20 cellular contexts compared by ENCODE assay signal in the genomic region with DNA sequence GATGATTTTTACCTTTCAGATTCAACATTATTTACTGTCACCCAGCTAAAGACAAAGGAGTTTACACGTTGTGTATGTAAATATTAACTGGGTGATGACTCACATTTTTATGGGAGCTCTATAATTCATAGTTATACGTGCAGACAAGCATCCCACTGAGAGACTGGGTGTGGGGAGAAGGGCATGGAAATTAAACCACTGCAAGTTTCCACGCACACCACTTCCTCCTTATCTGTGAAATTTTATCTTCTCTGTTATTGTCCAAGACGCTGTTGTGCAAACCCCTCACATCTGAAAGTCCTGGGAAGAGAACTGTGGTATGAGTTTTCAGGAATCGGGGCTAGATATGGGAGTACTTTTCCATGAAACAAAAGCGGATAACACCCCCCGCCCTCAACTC. TPM values are rescaled to one million over a fixed set of nuclear protein-coding genes. Genes with fewer than 3 reads are reported as not detected.
DNase-seq lines count a peak whose midpoint lies in the region; ATAC-seq and TF ChIP-seq lines count a peak whose summit lies in the region.
"Had no signal": no experiment of that assay in that cellular context is flagged by ENCODE, and none has a peak within 500 bp of the region (broad histone marks: within the 10 kb centered on the region; RNA-seq: fewer than 3 reads in every experiment).

No MANE protein-coding gene starts in this region.

- in situ Hi-C loops in KBM-7 (cut with MboI; ENCODE audit: low pct_unique_long_range_greater_than_20kb, low sequenced_read_pairs) = no loop called here

- H3K4me3 ChIP-seq in mucosa of descending colon = no peak overlapping the region
- H3K4me3 ChIP-seq: heart left ventricle, ovary, stomach had no signal

- peak overlapping the region in 3 of 5 experiments; percentile 25 to 43 (median 43) for H3K27ac Mint-ChIP-seq in brain
- H3K27ac Mint-ChIP-seq: activated naive CD8-positive, alpha-beta T cell treated with anti-CD3 and anti-CD28 coated beads, Interleukin-2, amount 10 ng/mL, durations not matched to agents 7 days and 5 days; CD4-positive, CD25-positive, alpha-beta regulatory T cell had no signal

- peaks cover 9% of the 10 kb centered on the region for H3K4me1 ChIP-seq in mucosa of descending colon (ENCODE audit: low read depth)

- intact Hi-C loops in mucosa of descending colon (cut with DNase I, micrococcal nuclease) = no loop called here

- no peak for TF ChIP-seq CTCF in brain (conservative IDR thresholded peaks at IDR 0.05)
- no peak for TF ChIP-seq CTCF in mucosa of descending colon (IDR thresholded peaks at IDR 0.05)

- no peaks in the 10 kb centered on the region for H3K9me3 ChIP-seq in mucosa of descending colon
- H3K9me3 ChIP-seq: heart left ventricle, ovary, stomach had no signal

- peaks cover 30% of the 10 kb centered on the region for H3K4me1 Mint-ChIP-seq in brain
- H3K4me1 Mint-ChIP-seq: CD4-positive, CD25-positive, alpha-beta regulatory T cell had no signal

- no peak overlapping the region for H3K4me3 Mint-ChIP-seq in brain
- H3K4me3 Mint-ChIP-seq: activated naive CD8-positive, alpha-beta T cell treated with anti-CD3 and anti-CD28 coated beads, Interleukin-2, amount 10 ng/mL, durations not matched to agents 7 days and 5 days; CD4-positive, CD25-positive, alpha-beta regulatory T cell had no signal

- H3K36me3 Mint-ChIP-seq in brain = no peaks in the 10 kb centered on the region
- H3K36me3 Mint-ChIP-seq: activated naive CD8-positive, alpha-beta T cell treated with anti-CD3 and anti-CD28 coated beads, Interleukin-2, amount 10 ng/mL, durations not matched to agents 7 days and 5 days; CD4-positive, CD25-positive, alpha-beta regulatory T cell had no signal

- peak; percentile 99 for ATAC-seq in mucosa of descending colon
- ATAC-seq: heart left ventricle had no signal

- DNase-seq in DMS153 (lab: John Stamatoyannopoulos, UW) (peak; percentile 48), KBM-7 (peak; percentile 11), mucosa of descending colon (peak in 1 of 3 donors; percentile 24), NCI-H2029 treated with DMSO at 0.1 percent for 48 hours (lab: John Stamatoyannopoulos, UW) (no peak), NCI-H1436 treated with DMSO at 0.1 percent for 48 hours (lab: John Stamatoyannopoulos, UW) (no peak), activated gamma-delta T cell (lab: John Stamatoyannopoulos, UW) (no peak)
- DNase-seq: activated CD4-positive, CD25-positive, alpha-beta regulatory T cell treated with anti-CD3 and anti-CD28 coated beads, Interleukin-2, amount 50 U/mL, for 72 hours; activated naive CD8-positive, alpha-beta T cell treated with anti-CD3 and anti-CD28 coated beads, Interleukin-2, amount 10 ng/mL, durations not matched to agents 7 days and 5 days; CD4-positive, CD25-positive, alpha-beta regulatory T cell; erythroblast; heart left ventricle; KG1; NCI-H1694 treated with DMSO at 0.1 percent for 48 hours; NCI-H524; ovary; stimulated activated CD4-positive, alpha-beta T cell treated with anti-CD3 and anti-CD28 coated beads, Interleukin-12 subunit alpha, Interleukin-12 subunit beta, amount 100 ng/mL, for 4 hours; stomach; SW 1271 had no signal

- no peaks in the 10 kb centered on the region for H3K36me3 ChIP-seq in mucosa of descending colon (ENCODE audit: low read depth)
- H3K36me3 ChIP-seq: heart left ventricle, ovary, stomach had no signal

- H3K9me3 Mint-ChIP-seq in brain = no peaks in the 10 kb centered on the region
- H3K9me3 Mint-ChIP-seq: activated naive CD8-positive, alpha-beta T cell treated with anti-CD3 and anti-CD28 coated beads, Interleukin-2, amount 10 ng/mL, durations not matched to agents 7 days and 5 days; CD4-positive, CD25-positive, alpha-beta regulatory T cell had no signal

- peaks cover 6% of the 10 kb centered on the region for H3K27me3 Mint-ChIP-seq in brain

RNA-seq across cellular contexts. Expression of a gene that starts 23.2 kb away (rescaled TPM):
- polyA plus RNA-seq in brain (ENCODE audit: insufficient read depth, low read depth, low replicate concordance) = not detected
- 100 to 1,000 TPM in 1 of 3 donors, 10 to 100 TPM in 1, 1 to 10 TPM in 1; 4.8 to 277 (median 16.9) TPM for total RNA-seq in mucosa of descending colon
- total RNA-seq: activated naive CD8-positive, alpha-beta T cell treated with anti-CD3 and anti-CD28 coated beads, Interleukin-2, amount 10 ng/mL, durations not matched to agents 7 days and 5 days; CD4-positive, CD25-positive, alpha-beta regulatory T cell had no signal
- polyA plus RNA-seq: CD4-positive, CD25-positive, alpha-beta regulatory T cell; keratinocyte had no signal

Comparison
In these comparisons a context has a peak if more than half of its experiments do, and no peak if none do; other contexts are left out.
1. DNase-seq: peak in DMS153 (single experiment) and KBM-7 (single experiment); none in NCI-H2029 treated with DMSO at 0.1 percent for 48 hours (single experiment), NCI-H1436 treated with DMSO at 0.1 percent for 48 hours (single experiment) and activated gamma-delta T cell (single experiment).